Comparison of ENCODE assay signal across 14 cellular contexts in the genomic region with DNA sequence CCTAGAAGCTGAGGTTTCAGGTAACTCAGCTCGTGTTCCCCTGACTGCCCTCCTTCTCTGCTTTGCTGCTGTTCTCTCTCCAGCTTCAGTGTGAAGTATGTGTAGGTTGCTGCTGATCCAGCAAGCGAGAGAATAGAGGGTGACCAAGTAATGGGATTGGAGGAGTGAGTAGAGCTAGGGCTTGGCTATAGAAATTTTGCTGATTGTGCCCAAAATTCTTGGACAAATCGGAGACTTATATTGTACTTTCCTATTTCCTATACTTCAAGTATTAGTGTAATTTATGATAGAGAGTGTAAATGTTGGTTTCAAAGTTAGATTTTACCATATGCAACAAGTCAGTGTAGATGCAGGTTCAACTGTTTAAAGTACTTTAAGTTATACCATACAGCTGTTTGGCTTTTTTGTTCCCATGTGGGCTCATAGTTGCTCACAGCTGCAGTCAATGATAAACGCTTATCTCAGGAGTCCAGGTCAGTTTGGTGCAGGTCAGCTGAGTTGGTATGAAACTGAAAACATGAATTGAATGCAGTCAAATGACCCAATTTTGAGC. TPM values are rescaled to one million over a fixed set of nuclear protein-coding genes. Genes with fewer than 3 reads are reported as not detected.
DNase-seq lines count a peak whose midpoint lies in the region; ATAC-seq lines count a peak whose summit lies in the region.
"Had no signal": no experiment of that assay in that cellular context is flagged by ENCODE, and none has a peak within 500 bp of the region (broad histone marks: within the 10 kb centered on the region; RNA-seq: fewer than 3 reads in every experiment).

No MANE protein-coding gene starts in this region.

- H2BK120ac ChIP-seq in mesenchymal stem cell (ENCODE audit: low read depth, low read length) = no peak overlapping the region

- H3K27me3 ChIP-seq in mesenchymal stem cell (ENCODE audit: control insufficient read depth in 1 of 2, insufficient read depth in 1 of 2, low read length in 2 of 2) = no peaks in the 10 kb centered on the region
- H3K27me3 ChIP-seq: heart right ventricle, stomach had no signal

- WGBS in mesenchymal stem cell = 78% methylated on average over 3 of the region's 4 CpGs

- H3K9me3 ChIP-seq in mesenchymal stem cell (ENCODE audit: control insufficient read depth, low read length) = no peaks in the 10 kb centered on the region
- H3K9me3 ChIP-seq: heart right ventricle, stomach had no signal

- no peak overlapping the region for H3K23ac ChIP-seq in mesenchymal stem cell (ENCODE audit: low read length in 2 of 2)

- H3K14ac ChIP-seq in mesenchymal stem cell (ENCODE audit: low read length in 2 of 2) = no peak overlapping the region

- H3K4me1 ChIP-seq in mesenchymal stem cell (ENCODE audit: control insufficient read depth, insufficient read depth, low read depth, low read length) = peaks cover 2% of the 10 kb centered on the region

- no peak overlapping the region for H3K27ac ChIP-seq in mesenchymal stem cell (ENCODE audit: low read length, poor library complexity, severe bottlenecking)
- H3K27ac ChIP-seq: heart right ventricle, stomach had no signal

- H2AK5ac ChIP-seq in mesenchymal stem cell (ENCODE audit: low read length, severe bottlenecking) = no peak overlapping the region

- peak overlapping the region in 1 of 2 experiments; percentile 90 for H2BK12ac ChIP-seq in mesenchymal stem cell (ENCODE audit: low read length in 2 of 2)

- H2AFZ ChIP-seq in mesenchymal stem cell (ENCODE audit: low read depth, low read length) = no peak overlapping the region

- H3K4ac ChIP-seq in mesenchymal stem cell (ENCODE audit: low read depth in 1 of 2, low read length in 2 of 2) = no peak overlapping the region

- H2BK5ac ChIP-seq in mesenchymal stem cell (ENCODE audit: low read depth, low read length, poor library complexity, severe bottlenecking) = no peak overlapping the region

- no peak overlapping the region for H2BK15ac ChIP-seq in mesenchymal stem cell (ENCODE audit: low read depth, poor library complexity, severe bottlenecking)

- H3K27me3 Mint-ChIP-seq in stimulated activated naive CD8-positive, alpha-beta T cell treated with anti-CD3 and anti-CD28 coated beads, Interleukin-15, amount 100 ng/mL, for 72 hours = no peaks in the 10 kb centered on the region
- H3K27me3 Mint-ChIP-seq: activated CD4-positive, alpha-beta T cell treated with anti-CD3 and anti-CD28 coated beads for 36 hours; activated naive CD4-positive, alpha-beta T cell treated with anti-CD3 and anti-CD28 coated beads, Interleukin-2, amount 50 U/mL, for 24 hours had no signal

- no peak overlapping the region for H3K27ac Mint-ChIP-seq in stimulated activated naive CD8-positive, alpha-beta T cell treated with anti-CD3 and anti-CD28 coated beads, Interleukin-15, amount 100 ng/mL, for 72 hours
- H3K27ac Mint-ChIP-seq: activated CD4-positive, alpha-beta T cell treated with anti-CD3 and anti-CD28 coated beads for 36 hours; activated naive CD4-positive, alpha-beta T cell treated with anti-CD3 and anti-CD28 coated beads, Interleukin-2, amount 50 U/mL, for 24 hours; CD8-positive, alpha-beta T cell had no signal

- no peak overlapping the region for H3K4me2 ChIP-seq in mesenchymal stem cell (ENCODE audit: low read length, poor library complexity, severe bottlenecking)

- H3K18ac ChIP-seq in mesenchymal stem cell (ENCODE audit: low read depth in 1 of 2, low read length in 2 of 2) = no peak overlapping the region

- ATAC-seq in GM18868 (IDR thresholded peaks at IDR 0.05; ENCODE audit: unreplicated experiment) = peak; percentile 44
- ATAC-seq in GM21786 (IDR thresholded peaks at IDR 0.05; ENCODE audit: unreplicated experiment) = peak; percentile 62
- peak; percentile 66 for ATAC-seq in HG03460 (IDR thresholded peaks at IDR 0.05; ENCODE audit: unreplicated experiment)
- ATAC-seq in left lobe of liver = peak; percentile 92
- ATAC-seq in stimulated activated naive CD8-positive, alpha-beta T cell treated with anti-CD3 and anti-CD28 coated beads, Interleukin-15, amount 100 ng/mL, for 72 hours = no peak
- ATAC-seq: activated CD4-positive, alpha-beta T cell treated with anti-CD3 and anti-CD28 coated beads for 36 hours; CD8-positive, alpha-beta T cell; Right ventricle myocardium inferior had no signal

- H3K9ac ChIP-seq in mesenchymal stem cell (ENCODE audit: low read length) = no peak overlapping the region

- H4K91ac ChIP-seq in mesenchymal stem cell (ENCODE audit: low read length) = no peak overlapping the region

- H4K8ac ChIP-seq in mesenchymal stem cell (ENCODE audit: low read length) = no peak overlapping the region

- no peak for DNase-seq in left lobe of liver (ENCODE audit: low spot score)
- no peak for DNase-seq in NCI-H187 treated with DMSO at 0.1 percent for 48 hours (lab: John Stamatoyannopoulos, UW)
- no peak for DNase-seq in stimulated activated naive CD8-positive, alpha-beta T cell treated with anti-CD3 and anti-CD28 coated beads, Interleukin-15, amount 100 ng/mL, for 72 hours
- no peak for DNase-seq in T1000 (lab: John Stamatoyannopoulos, UW)
- no peak for DNase-seq in mesenchymal stem cell
- DNase-seq: activated CD4-positive, alpha-beta T cell treated with anti-CD3 and anti-CD28 coated beads for 36 hours; CD8-positive, alpha-beta T cell; heart right ventricle; stomach had no signal

- no peak overlapping the region for H3K4me3 ChIP-seq in mesenchymal stem cell (ENCODE audit: insufficient read depth in 1 of 2, low read depth in 1 of 2, low read length in 2 of 2)
- H3K4me3 ChIP-seq: heart right ventricle, stomach had no signal

- peaks cover 14% of the 10 kb centered on the region for H3K79me1 ChIP-seq in mesenchymal stem cell (replicated peaks; ENCODE audit: low read length, poor library complexity, severe bottlenecking)

- no peaks in the 10 kb centered on the region for H3K9me3 Mint-ChIP-seq in stimulated activated naive CD8-positive, alpha-beta T cell treated with anti-CD3 and anti-CD28 coated beads, Interleukin-15, amount 100 ng/mL, for 72 hours
- H3K9me3 Mint-ChIP-seq: activated naive CD4-positive, alpha-beta T cell treated with anti-CD3 and anti-CD28 coated beads, Interleukin-2, amount 50 U/mL, for 24 hours; CD8-positive, alpha-beta T cell had no signal

- H3K4me1 Mint-ChIP-seq in stimulated activated naive CD8-positive, alpha-beta T cell treated with anti-CD3 and anti-CD28 coated beads, Interleukin-15, amount 100 ng/mL, for 72 hours = no peaks in the 10 kb centered on the region

- H3K4me3 Mint-ChIP-seq in stimulated activated naive CD8-positive, alpha-beta T cell treated with anti-CD3 and anti-CD28 coated beads, Interleukin-15, amount 100 ng/mL, for 72 hours = no peak overlapping the region
- H3K4me3 Mint-ChIP-seq: activated CD4-positive, alpha-beta T cell treated with anti-CD3 and anti-CD28 coated beads for 36 hours; activated naive CD4-positive, alpha-beta T cell treated with anti-CD3 and anti-CD28 coated beads, Interleukin-2, amount 50 U/mL, for 24 hours; CD8-positive, alpha-beta T cell had no signal

- H3K36me3 ChIP-seq in mesenchymal stem cell (ENCODE audit: control insufficient read depth in 1 of 2, insufficient read depth in 2 of 2, low read depth in 1 of 2, low read length in 2 of 2) = no peaks in the 10 kb centered on the region
- H3K36me3 ChIP-seq: heart right ventricle, stomach had no signal

RNA-seq across cellular contexts. Expression of a gene that starts 48.0 kb away (rescaled TPM):
- 31.0 TPM for total RNA-seq in left lobe of liver
- polyA plus RNA-seq in mesenchymal stem cell (2013, experiment 1 of 2) = 26.5 TPM
- polyA plus RNA-seq in mesenchymal stem cell (2013, experiment 2 of 2) = 23.5 TPM
